Comparison of ENCODE assay signal across 9 cellular contexts in the genomic region with DNA sequence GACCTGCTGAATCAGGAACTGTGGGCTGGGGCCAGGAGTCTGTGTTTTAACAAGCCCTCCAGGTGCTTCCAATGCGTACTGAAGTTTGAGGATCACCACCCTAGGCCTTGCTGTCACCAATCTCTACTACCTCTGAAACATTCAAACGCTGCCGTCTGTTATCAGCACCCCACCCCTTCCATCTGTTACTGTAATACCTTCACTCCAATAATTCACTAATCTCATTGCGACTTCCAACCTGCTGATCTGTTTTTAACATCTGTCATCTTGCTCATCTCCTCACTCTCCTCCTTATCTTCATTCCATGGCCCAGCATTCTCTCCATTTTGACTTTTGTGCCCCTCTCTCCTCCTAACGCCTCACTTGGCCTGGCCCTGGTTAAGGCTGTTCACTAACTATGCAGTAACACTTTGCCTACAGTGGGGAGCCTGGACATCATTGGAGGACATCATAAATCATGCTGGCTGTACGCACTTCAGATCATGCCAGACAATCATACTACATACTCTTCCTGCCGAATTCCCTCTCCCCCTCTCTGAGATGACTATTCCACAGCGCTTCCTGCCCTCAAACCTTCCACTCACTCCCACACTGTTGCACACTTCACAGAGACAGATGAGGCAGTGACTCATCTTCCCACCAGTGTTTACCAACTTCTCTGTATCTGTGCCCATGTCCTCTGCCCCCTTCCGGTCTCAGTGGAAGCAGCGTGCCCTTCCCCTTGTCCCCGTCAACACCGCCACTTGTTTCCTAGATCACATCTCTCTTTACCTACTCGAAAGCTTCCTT. TPM values are rescaled to one million over a fixed set of nuclear protein-coding genes. Genes with fewer than 3 reads are reported as not detected.
DNase-seq lines count a peak whose midpoint lies in the region; ATAC-seq and TF ChIP-seq lines count a peak whose summit lies in the region.
"Had no signal": no experiment of that assay in that cellular context is flagged by ENCODE, and none has a peak within 500 bp of the region (broad histone marks: within the 10 kb centered on the region; RNA-seq: fewer than 3 reads in every experiment).

No MANE protein-coding gene starts in this region.

- H3K4me1 Mint-ChIP-seq in activated T-cell treated with anti-CD3 and anti-CD28 coated beads, Interleukin-2, amount 50 U/mL, for 72 hours (ENCODE audit: low read depth) = no peaks in the 10 kb centered on the region
- H3K4me1 Mint-ChIP-seq in activated T-cell treated with anti-CD3 and anti-CD28 coated beads, Interleukin-2, amount 50 U/mL, for 24 hours (ENCODE audit: low read depth) = peaks cover 3% of the 10 kb centered on the region
- peaks cover 18% of the 10 kb centered on the region for H3K4me1 Mint-ChIP-seq in GM23338

- H3K9me3 Mint-ChIP-seq in activated T-cell treated with anti-CD3 and anti-CD28 coated beads, Interleukin-2, amount 50 U/mL, for 72 hours = peaks cover 3 to 6% of the 10 kb centered on the region in 2 donors
- peaks cover 4% of the 10 kb centered on the region for H3K9me3 Mint-ChIP-seq in activated T-cell treated with anti-CD3 and anti-CD28 coated beads, Interleukin-2, amount 50 U/mL, for 24 hours
- no peaks in the 10 kb centered on the region for H3K9me3 Mint-ChIP-seq in GM23338

- no peak overlapping the region for H3K27ac Mint-ChIP-seq in activated T-cell treated with anti-CD3 and anti-CD28 coated beads, Interleukin-2, amount 50 U/mL, for 72 hours
- H3K27ac Mint-ChIP-seq in activated T-cell treated with anti-CD3 and anti-CD28 coated beads, Interleukin-2, amount 50 U/mL, for 24 hours = no peak overlapping the region
- H3K27ac Mint-ChIP-seq in GM23338 = no peak overlapping the region
- H3K27ac Mint-ChIP-seq: activated naive CD8-positive, alpha-beta T cell had no signal

- H3K36me3 ChIP-seq in GM23338 (ENCODE audit: insufficient read depth) = no peaks in the 10 kb centered on the region

- peaks cover 10% of the 10 kb centered on the region in 2 donors for H3K36me3 Mint-ChIP-seq in activated T-cell treated with anti-CD3 and anti-CD28 coated beads, Interleukin-2, amount 50 U/mL, for 72 hours (ENCODE audit: insufficient read depth in 2 of 2)
- peaks cover 24% of the 10 kb centered on the region for H3K36me3 Mint-ChIP-seq in activated T-cell treated with anti-CD3 and anti-CD28 coated beads, Interleukin-2, amount 50 U/mL, for 24 hours (ENCODE audit: low read depth)
- no peaks in the 10 kb centered on the region; the same call in 2 of the 3 replicates for H3K36me3 Mint-ChIP-seq in GM23338 (ENCODE audit: low read depth)

- no peak overlapping the region for H2AFZ ChIP-seq in GM23338

- no peaks in the 10 kb centered on the region for H3K79me2 ChIP-seq in GM23338 (replicated peaks; ENCODE audit: insufficient read depth)

- no peaks in the 10 kb centered on the region; the same call in 1 of the 2 replicates for H3K9me2 ChIP-seq in GM23338 (ENCODE audit: insufficient read depth)

- H3K4me3 ChIP-seq in GM23338 = no peak overlapping the region

- no peak overlapping the region for H3K4me3 Mint-ChIP-seq in activated T-cell treated with anti-CD3 and anti-CD28 coated beads, Interleukin-2, amount 50 U/mL, for 72 hours
- no peak overlapping the region for H3K4me3 Mint-ChIP-seq in activated T-cell treated with anti-CD3 and anti-CD28 coated beads, Interleukin-2, amount 50 U/mL, for 24 hours
- no peak overlapping the region for H3K4me3 Mint-ChIP-seq in GM23338
- H3K4me3 Mint-ChIP-seq: activated naive CD8-positive, alpha-beta T cell had no signal

- H3K4me2 ChIP-seq in GM23338 = no peak overlapping the region

- no peak for TF ChIP-seq CTCF in GM23338 (conservative IDR thresholded peaks at IDR 0.05; ENCODE audit: low read depth in 2 of 2)

- H3K27ac ChIP-seq in caudate nucleus (ENCODE audit: low read depth, low read length) (peak overlapping the region; percentile 64), GM23338 (ENCODE audit: low read depth) (no peak overlapping the region)

- H3F3A ChIP-seq in GM23338 (replicated peaks; ENCODE audit: low read depth) = 0 out of 2 replicates have a peak, but pooled peaks cover 9% of the 10 kb centered on the region

- ATAC-seq in activated T-cell treated with anti-CD3 and anti-CD28 coated beads, Interleukin-2, amount 50 U/mL, for 72 hours (replicated peaks in 1 of 2) = peak; percentile 58 to 88
- ATAC-seq in GM18519 (IDR thresholded peaks at IDR 0.05; ENCODE audit: low FRiP score, unreplicated experiment) (no peak), GM23338 (no peak)

- peaks cover 6% of the 10 kb centered on the region for H3K4me1 ChIP-seq in GM23338 (ENCODE audit: insufficient read depth)

- no peaks in the 10 kb centered on the region for H4K20me1 ChIP-seq in GM23338 (replicated peaks; ENCODE audit: insufficient read depth)

- no peaks in the 10 kb centered on the region for H3K27me3 ChIP-seq in GM23338 (ENCODE audit: insufficient read depth)

- H3K27me3 Mint-ChIP-seq in activated T-cell treated with anti-CD3 and anti-CD28 coated beads, Interleukin-2, amount 50 U/mL, for 72 hours (ENCODE audit: low read depth) = no peaks in the 10 kb centered on the region
- no peaks in the 10 kb centered on the region for H3K27me3 Mint-ChIP-seq in activated T-cell treated with anti-CD3 and anti-CD28 coated beads, Interleukin-2, amount 50 U/mL, for 24 hours
- peaks cover 4% of the 10 kb centered on the region for H3K27me3 Mint-ChIP-seq in GM23338 (ENCODE audit: insufficient read depth, low read depth, poor library complexity)
- H3K27me3 Mint-ChIP-seq: activated naive CD8-positive, alpha-beta T cell had no signal

- peak; percentile 12 to 24 for DNase-seq in activated T-cell treated with anti-CD3 and anti-CD28 coated beads, Interleukin-2, amount 50 U/mL, for 72 hours
- DNase-seq in activated T-cell treated with anti-CD3 and anti-CD28 coated beads, Interleukin-2, amount 50 U/mL, for 24 hours = no peak
- DNase-seq in NCI-H2171 (lab: John Stamatoyannopoulos, UW) (peak; percentile 36), caudate nucleus (lab: John Stamatoyannopoulos, UW) (peak in 25 of 61 donors; percentile 5 to 79 (median 23)), DMS79 treated with DMSO at 0.1 percent for 48 hours (lab: John Stamatoyannopoulos, UW) (no peak), GM23338 (ENCODE audit: low spot score) (no peak)
- DNase-seq in stimulated activated CD4-positive, alpha-beta T cell treated with anti-CD3 and anti-CD28 coated beads, Interleukin-2, amount 100 ng/mL, for 4 hours (ENCODE audit: low read depth) = peak; percentile 15

TF ChIP-seq in GM23338, 12 proteins besides CTCF, POLR2A, EP300 and RAD21 (continues in another document):
- TF ChIP-seq STAT1 (IDR thresholded peaks at IDR 0.05; ENCODE audit: unreplicated experiment) = no peak
- no peak for TF ChIP-seq CREB1 (CRISPR knock-in tag; IDR thresholded peaks at IDR 0.05; ENCODE audit: low read depth)
- no peak for TF ChIP-seq POLR2AphosphoS5 (IDR thresholded peaks at IDR 0.05; ENCODE audit: low read depth)
- no peak for TF ChIP-seq JUNB (IDR thresholded peaks at IDR 0.05; ENCODE audit: unreplicated experiment)
- TF ChIP-seq REST (IDR thresholded peaks at IDR 0.05; ENCODE audit: unreplicated experiment) = no peak
- no peak for TF ChIP-seq ETS1 (IDR thresholded peaks at IDR 0.05)

RNA-seq across cellular contexts. Expression of gene GUCA1B, which starts 3.0 kb away (rescaled TPM):
- total RNA-seq in activated T-cell treated with anti-CD3 and anti-CD28 coated beads, Interleukin-2, amount 50 U/mL, for 72 hours = 1 to 10 TPM; 4.8 to 6.5 TPM
- 0.56 TPM in 1 of 2 replicates, not detected in the other for total RNA-seq in GM23338 (2014; rRNA removed; shearing (Covaris generic))
- polyA plus RNA-seq in GM23338 (2016; fragmentation: Nextera tagmentation; extraction: Ambion mirVana) = not detected in 2 replicates

RNA-seq across cellular contexts. Expression of gene MRPS10, which starts 19.9 kb away (rescaled TPM):
- 10 to 100 TPM; 39.0 to 39.8 TPM for total RNA-seq in activated T-cell treated with anti-CD3 and anti-CD28 coated beads, Interleukin-2, amount 50 U/mL, for 72 hours
- total RNA-seq in GM23338 (2014; rRNA removed; shearing (Covaris generic)) = 42.7 and 49.3 TPM in 2 replicates
- 33.7 and 36.2 TPM in 2 replicates for polyA plus RNA-seq in GM23338 (2016; fragmentation: Nextera tagmentation; extraction: Ambion mirVana)

RNA-seq across cellular contexts. Expression of gene GUCA1A, which starts 24.6 kb away (rescaled TPM):
- under 1 TPM; 0.14 to 0.21 TPM for total RNA-seq in activated T-cell treated with anti-CD3 and anti-CD28 coated beads, Interleukin-2, amount 50 U/mL, for 72 hours
- 4.0 and 5.2 TPM in 2 replicates for total RNA-seq in GM23338 (2014; rRNA removed; shearing (Covaris generic))
- 9.1 and 10.6 TPM in 2 replicates for polyA plus RNA-seq in GM23338 (2016; fragmentation: Nextera tagmentation; extraction: Ambion mirVana)

RNA-seq across cellular contexts. Expression of gene C6orf132, which starts 55.3 kb away (rescaled TPM):
- total RNA-seq in activated T-cell treated with anti-CD3 and anti-CD28 coated beads, Interleukin-2, amount 50 U/mL, for 72 hours = under 1 TPM; 0.26 to 0.65 TPM
- total RNA-seq in GM23338 (2014; rRNA removed; shearing (Covaris generic)) = 40.9 and 48.3 TPM in 2 replicates
- 22.2 and 24.3 TPM in 2 replicates for polyA plus RNA-seq in GM23338 (2016; fragmentation: Nextera tagmentation; extraction: Ambion mirVana)

Comparison
In these comparisons a context has a peak if more than half of its experiments do, and no peak if none do; other contexts are left out.
1. DNase-seq: peak in activated T-cell treated with anti-CD3 and anti-CD28 coated beads, Interleukin-2, amount 50 U/mL, for 72 hours (2 of 2), NCI-H2171 (single experiment) and stimulated activated CD4-positive, alpha-beta T cell treated with anti-CD3 and anti-CD28 coated beads, Interleukin-2, amount 100 ng/mL, for 4 hours (single experiment); none in activated T-cell treated with anti-CD3 and anti-CD28 coated beads, Interleukin-2, amount 50 U/mL, for 24 hours (single experiment), DMS79 treated with DMSO at 0.1 percent for 48 hours (single experiment) and GM23338 (single experiment).
2. ATAC-seq: peak in activated T-cell treated with anti-CD3 and anti-CD28 coated beads, Interleukin-2, amount 50 U/mL, for 72 hours (2 of 2); none in GM18519 (single experiment) and GM23338 (single experiment).